20 cellular contexts compared by ENCODE assay signal in the genomic region with DNA sequence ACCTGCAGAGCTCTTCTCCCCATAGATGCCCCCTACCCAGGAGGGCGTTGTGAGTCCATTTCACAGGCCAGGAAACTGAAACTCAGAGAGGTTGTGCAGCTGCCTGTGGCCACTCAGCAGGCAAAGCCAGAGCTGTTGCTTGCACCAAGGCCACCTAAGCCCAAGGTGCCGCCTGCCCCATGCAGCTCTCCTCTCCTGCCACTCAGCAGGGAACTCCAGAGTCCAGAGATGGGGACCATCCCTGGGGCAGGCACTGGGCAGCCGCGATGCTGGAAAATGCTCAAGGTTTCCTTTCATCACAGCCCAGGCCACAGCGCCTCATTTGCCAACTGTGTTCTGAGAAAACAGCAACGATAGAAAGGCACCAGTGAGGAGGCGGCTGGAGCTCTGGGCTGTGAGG. TPM values are rescaled to one million over a fixed set of nuclear protein-coding genes. Genes with fewer than 3 reads are reported as not detected.
"Had no signal": no experiment of that assay in that cellular context is flagged by ENCODE, and none has a peak within 500 bp of the region (broad histone marks: within the 10 kb centered on the region; RNA-seq: fewer than 3 reads in every experiment).

No MANE protein-coding gene starts in this region.

- ATAC-seq: gastrocnemius medialis; heart right ventricle; mucosa of descending colon; naive thymus-derived CD8-positive, alpha-beta T cell; right cardiac atrium; stimulated activated naive B cell treated with anti-CD40 and anti-IgM and Interleukin-4, amounts not matched to agents 10 μg/mL and 1 μg/mL and 100 μg/mL, for 72 hours had no signal

- DNase-seq: effector memory CD4-positive, alpha-beta T cell; gastrocnemius medialis; heart right ventricle; kidney glomerular epithelial cell; mucosa of descending colon; naive thymus-derived CD8-positive, alpha-beta T cell; ovary; right cardiac atrium; stimulated activated CD4-positive, alpha-beta T cell treated with anti-CD3 and anti-CD28 coated beads, Interleukin-2, amount 100 ng/mL, for 24 hours; stimulated activated CD4-positive, alpha-beta T cell treated with anti-CD3 and anti-CD28 coated beads, Interleukin-4, amount 100 ng/mL, for 4 hours; stimulated activated naive B cell treated with anti-CD40 and anti-IgM and Interleukin-4, amounts not matched to agents 10 μg/mL and 1 μg/mL and 100 μg/mL, for 72 hours; stomach; trophoblast cell had no signal

- FAIRE-seq: islet of Langerhans had no signal

- H3K36me3 ChIP-seq: esophagus muscularis mucosa, gastrocnemius medialis, heart right ventricle, ovary, stomach, thoracic aorta had no signal

- H3K4me3 ChIP-seq: coronary artery, esophagus muscularis mucosa, gastrocnemius medialis, heart right ventricle, mucosa of descending colon, ovary, stomach, thoracic aorta had no signal

- H3K9me3 ChIP-seq: esophagus muscularis mucosa, gastrocnemius medialis, heart right ventricle, mucosa of descending colon, ovary, stomach, thoracic aorta had no signal

- H3K4me1 ChIP-seq: esophagus muscularis mucosa, gastrocnemius medialis, heart right ventricle, stomach had no signal

- H3K27me3 ChIP-seq: ovary had no signal

- H3K27ac ChIP-seq: coronary artery, esophagus muscularis mucosa, gastrocnemius medialis, heart right ventricle, ovary, stomach, thoracic aorta had no signal

RNA-seq across cellular contexts. Expression of gene CHST8, which starts 59.1 kb away (rescaled TPM):
- total RNA-seq: fibroblast of villous mesenchyme; liver; naive thymus-derived CD8-positive, alpha-beta T cell; skeletal muscle tissue had no signal
- polyA plus RNA-seq: naive thymus-derived CD8-positive, alpha-beta T cell had no signal
